17 cellular contexts compared by ENCODE assay signal in the genomic region with DNA sequence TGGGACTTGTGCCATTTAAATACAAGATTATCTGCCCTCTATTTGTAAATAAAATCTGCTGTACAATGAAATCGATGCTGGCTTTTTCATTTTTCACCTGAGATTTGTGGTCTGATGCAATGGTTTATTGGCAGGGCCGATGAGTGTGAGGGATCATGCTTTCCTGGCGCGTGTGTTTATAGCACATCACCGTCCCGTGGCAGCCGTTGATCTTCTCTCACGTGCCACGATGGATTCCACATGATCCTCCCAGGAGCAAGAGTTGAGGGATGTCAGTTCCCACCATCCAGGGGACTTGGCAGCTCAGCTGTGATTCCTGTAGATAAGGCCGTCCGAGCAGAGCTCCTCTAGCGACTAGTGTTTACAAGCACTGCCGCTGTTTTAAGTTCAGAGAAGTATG.
DNase-seq lines count a peak whose midpoint lies in the region; ATAC-seq and TF ChIP-seq lines count a peak whose summit lies in the region.
"Had no signal": no experiment of that assay in that cellular context is flagged by ENCODE, and none has a peak within 500 bp of the region (broad histone marks: within the 10 kb centered on the region; RNA-seq: fewer than 3 reads in every experiment).

No MANE protein-coding gene starts in this region.

- H3K9me3 Mint-ChIP-seq in Calu3 (ENCODE audit: low read depth, unreplicated experiment), result no peaks in the 10 kb centered on the region
- H3K9me3 Mint-ChIP-seq: CD4-positive, alpha-beta T cell; H9; IgD-negative memory B cell had no signal

- ATAC-seq in Right ventricle myocardium inferior (no peak), left ventricle myocardium superior (no peak), left lung (peak; percentile 39), sciatic nerve (no peak), PC-3 (no peak), GM19035 (IDR thresholded peaks at IDR 0.05; ENCODE audit: unreplicated experiment) (no peak)

- H4K20me1 ChIP-seq in PC-3 (ENCODE audit: low read length), result no peaks in the 10 kb centered on the region

- H3K4me2 ChIP-seq in PC-3 (ENCODE audit: low read length), result no peak overlapping the region
- H3K4me2 ChIP-seq: BLaER1 treated with 17β-estradiol and CSF1 and Interleukin-3, amounts not matched to agents 10 nM and 100 nM had no signal

- no peaks in the 10 kb centered on the region for H3K4me1 Mint-ChIP-seq in Calu3 (ENCODE audit: low read depth, unreplicated experiment)

- H3F3A ChIP-seq in PC-3 (ENCODE audit: low read length, unreplicated experiment), result no peaks in the 10 kb centered on the region

- H3K36me3 ChIP-seq in left lung, result peaks cover 0 to 64% of the 10 kb centered on the region in 2 donors
- no peaks in the 10 kb centered on the region for H3K36me3 ChIP-seq in PC-3 (ENCODE audit: low read depth, low read length)

- H3K79me2 ChIP-seq in PC-3 (ENCODE audit: low read length), result no peaks in the 10 kb centered on the region

- POLR2A ChIA-PET in PC-3 (lab: Charles Lee; ENCODE audit: unreplicated experiment), result no interaction called here

- no peaks in the 10 kb centered on the region for H3K36me3 Mint-ChIP-seq in Calu3 (ENCODE audit: insufficient read depth, unreplicated experiment)

- H3K4me1 ChIP-seq in left lung (peaks cover 5 to 13% of the 10 kb centered on the region in 2 donors), PC-3 (ENCODE audit: insufficient read depth, low read length) (no peaks in the 10 kb centered on the region)
- H3K4me1 ChIP-seq: Caco-2 had no signal

- DNase-seq in Right ventricle myocardium inferior (ENCODE audit: missing footprints), result peak; percentile 28
- DNase-seq in left ventricle myocardium superior, result no peak
- DNase-seq in left lung, result no peak
- DNase-seq in sciatic nerve (ENCODE audit: low spot score), result peak; percentile 53
- DNase-seq in PC-3, result no peak
- DNase-seq in Calu3, result no peak
- DNase-seq: 8988T; Caco-2; CD4-positive, alpha-beta T cell; DMS153; GDM1; GOT3; H9 had no signal

- no peaks in the 10 kb centered on the region for H3K9me3 ChIP-seq in left lung
- H3K9me3 ChIP-seq in PC-3 (ENCODE audit: low read length), result no peaks in the 10 kb centered on the region
- H3K9me3 ChIP-seq: Caco-2 had no signal

- no peak overlapping the region for H3K4me3 Mint-ChIP-seq in Calu3 (ENCODE audit: low read depth, unreplicated experiment)
- H3K4me3 Mint-ChIP-seq: B cell; CD4-positive, alpha-beta T cell; H9 had no signal

- no peaks in the 10 kb centered on the region for H3K9me2 ChIP-seq in PC-3 (replicated peaks; ENCODE audit: low read length)

- BruUV-seq in PC-3 (replicated peaks; lab: Mats Ljungman, UMichigan), result no TSS peak
- BruUV-seq in Calu3 (replicated peaks; lab: Mats Ljungman, UMichigan), result no TSS peak

- no peak overlapping the region for H2AFZ ChIP-seq in PC-3 (ENCODE audit: low read length)

- no peaks in the 10 kb centered on the region for H3K27me3 ChIP-seq in left lung
- H3K27me3 ChIP-seq in PC-3 (ENCODE audit: low read length), result no peaks in the 10 kb centered on the region
- H3K27me3 ChIP-seq: BLaER1 treated with 17β-estradiol and CSF1 and Interleukin-3, amounts not matched to agents 10 nM and 100 nM had no signal

- H3K27ac Mint-ChIP-seq in Calu3 (ENCODE audit: unreplicated experiment), result no peak overlapping the region
- H3K27ac Mint-ChIP-seq: B cell; CD4-positive, alpha-beta T cell; IgD-negative memory B cell had no signal

- H3K9ac ChIP-seq in PC-3 (ENCODE audit: low read length), result no peak overlapping the region
- H3K9ac ChIP-seq: BLaER1 treated with 17β-estradiol and CSF1 and Interleukin-3, amounts not matched to agents 10 nM and 100 nM had no signal

- intact Hi-C loops in Right ventricle myocardium inferior (cut with DNase I) (no loop called here), left ventricle myocardium superior (cut with micrococcal nuclease) (no loop called here), left lung (cut with DNase I) (no loop called here), sciatic nerve (cut with DNase I) (no loop called here), PC-3 (cut with micrococcal nuclease) (no loop called here), Calu3 (cut with micrococcal nuclease; ENCODE audit: unreplicated experiment) (no loop called here)

- H3K27ac ChIP-seq in left lung, result no peak overlapping the region
- H3K27ac ChIP-seq in PC-3 (ENCODE audit: low read length), result no peak overlapping the region
- H3K27ac ChIP-seq: BLaER1 treated with 17β-estradiol and CSF1 and Interleukin-3, amounts not matched to agents 10 nM and 100 nM had no signal

- TF ChIP-seq CTCF in left lung (IDR thresholded peaks at IDR 0.05) (no peak), PC-3 (conservative IDR thresholded peaks at IDR 0.05; ENCODE audit: low read depth, low read length) (no peak), Calu3 (IDR thresholded peaks at IDR 0.05; ENCODE audit: unreplicated experiment) (no peak)

- no peaks in the 10 kb centered on the region for H3K27me3 Mint-ChIP-seq in Calu3 (ENCODE audit: unreplicated experiment)
- H3K27me3 Mint-ChIP-seq: B cell; CD4-positive, alpha-beta T cell; IgD-negative memory B cell had no signal

- CTCF ChIA-PET in PC-3 (lab: Charles Lee), result no interaction called here
- CTCF ChIA-PET in Calu3 (lab: Charles Lee), result no interaction called here

- H3K4me3 ChIP-seq in left lung, result no peak overlapping the region
- no peak overlapping the region for H3K4me3 ChIP-seq in PC-3 (ENCODE audit: low read length)
- H3K4me3 ChIP-seq: BLaER1 treated with 17β-estradiol and CSF1 and Interleukin-3, amounts not matched to agents 10 nM and 100 nM had no signal

Comparison
In these comparisons a context has a peak if more than half of its experiments do, and no peak if none do; other contexts are left out.
1. DNase-seq: peak in Right ventricle myocardium inferior (single experiment) and sciatic nerve (single experiment); none in left ventricle myocardium superior (single experiment), left lung (0 of 2), PC-3 (single experiment) and Calu3 (single experiment).